In genomic region chr6:105402981-105403935, GRCh38 we compare ENCODE assay signal across 8 cellular contexts. TPM values are rescaled to one million over a fixed set of nuclear protein-coding genes. Genes with fewer than 3 reads are reported as not detected.
DNase-seq lines count a peak whose midpoint lies in the region; TF ChIP-seq lines count a peak whose summit lies in the region.

Gene PREP, minus strand, starts transcription at chr6:105403082. Its CDS starts 191 bp downstream, at chr6:105402891.

- H3K4me1 Mint-ChIP-seq in neural crest cell: peaks cover 50% of the 10 kb centered on the region

- no peaks in the 10 kb centered on the region for H3K27me3 ChIP-seq in stomach

- peak within 1 kb of the TSS; percentile 95 for H3K4me3 Mint-ChIP-seq in neural crest cell

- no peaks in the 10 kb centered on the region for H3K36me3 ChIP-seq in stomach

- H3K9me3 Mint-ChIP-seq in neural crest cell: no peaks in the 10 kb centered on the region

- in situ Hi-C loops in G401 (cut with HindIII; ENCODE audit: low sequenced_read_pairs): no loop called here

- peak within 1 kb of the TSS; percentile 89 to 98 (median 94) for H3K4me3 ChIP-seq in stomach

- TF ChIP-seq POLR2A in stomach (IDR thresholded peaks at IDR 0.05): no peak

- H3K27me3 Mint-ChIP-seq in neural crest cell (ENCODE audit: low read depth): peaks cover 23% of the 10 kb centered on the region

- no peaks in the 10 kb centered on the region for H3K9me3 ChIP-seq in stomach

- H3K27ac ChIP-seq in stomach: peak within 1 kb of the TSS; percentile 87 to 93 (median 89)

- 2 to 6% (median 4%) methylated on average over 20 to 78 of the region's 78 CpGs for WGBS in stomach, 5 donors

- no peak for TF ChIP-seq EP300 in stomach (IDR thresholded peaks at IDR 0.05)

- peak within 1 kb of the TSS; percentile 96 for H3K27ac Mint-ChIP-seq in neural crest cell (ENCODE audit: unreplicated experiment)

- peaks cover 16 to 51% (median 35%) of the 10 kb centered on the region in 4 donors for H3K4me1 ChIP-seq in stomach

- DNase-seq in G401 (ENCODE audit: low spot score) (peak; percentile 78), GOT3 (lab: John Stamatoyannopoulos, UW) (peak; percentile 67), LHCN-M2 (ENCODE audit: low read depth) (peak; percentile 84), SHP77 treated with DMSO at 0.1 percent for 48 hours (lab: John Stamatoyannopoulos, UW) (peak; percentile 7), fibroblast of the conjunctiva (ENCODE audit: low read depth) (peak; percentile 70), neural crest cell (ENCODE audit: low read depth, low spot score) (peak; percentile 68), stomach (peak; percentile 91)
- peak; percentile 94 for DNase-seq in activated effector memory CD4-positive, alpha-beta T cell treated with anti-CD3 and anti-CD28 coated beads, Interleukin-2, amount 50 U/mL, for 16 hours

- H3K36me3 Mint-ChIP-seq in neural crest cell (ENCODE audit: low read depth): peaks cover under 1% of the 10 kb centered on the region

- peak; percentile 87 for TF ChIP-seq CTCF in neural crest cell (conservative IDR thresholded peaks at IDR 0.05)
- peak in 5 of 7 experiments; percentile 61 to 91 (median 75) for TF ChIP-seq CTCF in stomach (IDR thresholded peaks at IDR 0.05)

- intact Hi-C loops in stomach (cut with DNase I; ENCODE audit: low total_unique reads): loop anchor here (10.0 kb wide), 1 partner anchor 308 kb away; no protein-coding TSS in a partner anchor

RNA-seq across cellular contexts. Expression of gene PREP, which starts in this region (rescaled TPM):
- total RNA-seq in G401 (2014; rRNA removed; shearing (Covaris generic)): 74.3 and 91.5 TPM in 2 replicates
- 22.6 and 32.7 TPM in 2 replicates for total RNA-seq in LHCN-M2 (2014; rRNA removed)
- polyA plus RNA-seq in LHCN-M2 (2012): 36.6 TPM
- 42.9 and 45.2 TPM in 2 replicates for total RNA-seq in neural crest cell
- 10 to 100 TPM; 12.8 to 53.3 (median 37.1) TPM for total RNA-seq in stomach
- polyA plus RNA-seq in stomach: 10 to 100 TPM; 11.0 to 17.9 (median 13.2) TPM

Comparison
In these comparisons a context has a peak if more than half of its experiments do, and no peak if none do; other contexts are left out.
1. Peak in every context shown above with its lines: DNase-seq, H3K4me3 ChIP-seq and H3K27ac ChIP-seq.
2. DNase-seq: peak in every context shown above with its lines; median percentile 94 in activated effector memory CD4-positive, alpha-beta T cell treated with anti-CD3 and anti-CD28 coated beads, Interleukin-2, amount 50 U/mL, for 16 hours; 91 in stomach; 84 in LHCN-M2; 78 in G401; 70 in fibroblast of the conjunctiva; 68 in neural crest cell; 67 in GOT3; 7 in SHP77 treated with DMSO at 0.1 percent for 48 hours.